27 cellular contexts compared by ENCODE assay signal in the genomic region with DNA sequence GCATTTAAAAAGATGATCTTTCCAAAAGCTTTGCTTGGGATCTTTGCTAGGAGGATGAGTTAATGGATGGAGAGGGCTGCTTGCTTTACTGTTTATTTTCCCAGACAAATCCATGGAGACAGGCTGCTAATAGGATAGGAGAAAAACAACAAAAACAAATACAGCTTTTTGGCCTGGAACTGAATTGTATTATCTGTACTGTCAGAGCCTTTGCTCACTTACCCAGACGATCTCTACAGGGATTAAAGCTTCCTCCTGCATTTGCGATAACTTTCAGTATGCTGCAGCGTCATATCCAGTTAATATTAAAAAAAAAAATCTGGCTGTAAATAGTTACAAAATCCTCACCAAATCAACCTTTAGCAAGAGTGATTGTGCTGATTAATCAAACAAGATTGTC.
"Had no signal": no experiment of that assay in that cellular context is flagged by ENCODE, and none has a peak within 500 bp of the region (broad histone marks: within the 10 kb centered on the region; RNA-seq: fewer than 3 reads in every experiment).

No MANE protein-coding gene starts in this region.

- H3K27ac Mint-ChIP-seq: activated CD4-positive, alpha-beta memory T cell treated with anti-CD3 and anti-CD28 coated beads, Interleukin-2, amount 10 ng/mL, durations not matched to agents 7 days and 5 days; activated CD4-positive, alpha-beta T cell treated with anti-CD3 and anti-CD28 coated beads, Interleukin-2, amount 10 ng/mL, durations not matched to agents 7 days and 5 days; activated T-cell treated with anti-CD3 and anti-CD28 coated beads, Interleukin-2, amount 50 U/mL, for 24 hours; dendritic cell treated with granulocyte-macrophage colony-stimulating factor and Interleukin-4, amounts not matched to agents 40 ng/mL and 50 ng/mL, for 4 days; naive B cell; T-helper 17 cell had no signal

- H3K27me3 ChIP-seq: breast epithelium, esophagus squamous epithelium, gastrocnemius medialis, ovary, spleen, suprapubic skin, tibial artery, upper lobe of right lung had no signal

- H3K36me3 ChIP-seq: breast epithelium, gastrocnemius medialis, ovary, prostate gland, suprapubic skin, upper lobe of right lung had no signal

- H3K4me1 ChIP-seq: breast epithelium, upper lobe of right lung had no signal

- H3K4me3 ChIP-seq: breast epithelium, esophagus squamous epithelium, gastrocnemius medialis, lung, ovary, prostate gland, spleen, suprapubic skin, tibial artery, upper lobe of right lung had no signal

- H3K27me3 Mint-ChIP-seq: activated CD4-positive, alpha-beta memory T cell treated with anti-CD3 and anti-CD28 coated beads, Interleukin-2, amount 10 ng/mL, durations not matched to agents 7 days and 5 days; activated CD4-positive, alpha-beta T cell treated with anti-CD3 and anti-CD28 coated beads, Interleukin-2, amount 10 ng/mL, durations not matched to agents 7 days and 5 days; activated T-cell treated with anti-CD3 and anti-CD28 coated beads, Interleukin-2, amount 50 U/mL, for 24 hours; central memory CD8-positive, alpha-beta T cell; dendritic cell treated with granulocyte-macrophage colony-stimulating factor and Interleukin-4, amounts not matched to agents 40 ng/mL and 50 ng/mL, for 4 days; naive B cell; T-helper 17 cell had no signal

- H3K9me3 ChIP-seq: gastrocnemius medialis, ovary, prostate gland, suprapubic skin, tibial artery, upper lobe of right lung had no signal

- H3K27ac ChIP-seq: breast epithelium, esophagus squamous epithelium, gastrocnemius medialis, ovary, prostate gland, spleen, suprapubic skin, tibial artery, upper lobe of right lung had no signal

- DNase-seq: activated CD4-positive, alpha-beta memory T cell treated with anti-CD3 and anti-CD28 coated beads, Interleukin-2, amount 10 ng/mL, durations not matched to agents 7 days and 5 days; activated CD4-positive, alpha-beta T cell treated with anti-CD3 and anti-CD28 coated beads for 1 hour; activated CD4-positive, alpha-beta T cell treated with anti-CD3 and anti-CD28 coated beads, Interleukin-2, amount 10 ng/mL, durations not matched to agents 7 days and 5 days; activated CD8-positive, alpha-beta memory T cell treated with anti-CD3 and anti-CD28 coated beads, Interleukin-2, amount 50 U/mL, for 48 hours; activated gamma-delta T cell; activated naive CD4-positive, alpha-beta T cell treated with anti-CD3 and anti-CD28 coated beads, Interleukin-2, amount 50 U/mL, for 16 hours; activated T-cell treated with anti-CD3 and anti-CD28 coated beads, Interleukin-2, amount 50 U/mL, for 24 hours; endodermal cell; esophagus squamous epithelium; gastrocnemius medialis; glutamatergic neuron; naive B cell; ovary; retina; spleen; stimulated activated naive CD4-positive, alpha-beta T cell; T-helper 17 cell; T1000; tibial artery; upper lobe of right lung had no signal

- ATAC-seq: gastrocnemius medialis, left lobe of liver, T-helper 17 cell had no signal

- H3K4me1 Mint-ChIP-seq: activated CD4-positive, alpha-beta memory T cell treated with anti-CD3 and anti-CD28 coated beads, Interleukin-2, amount 10 ng/mL, durations not matched to agents 7 days and 5 days; activated CD4-positive, alpha-beta T cell treated with anti-CD3 and anti-CD28 coated beads, Interleukin-2, amount 10 ng/mL, durations not matched to agents 7 days and 5 days; central memory CD8-positive, alpha-beta T cell; naive B cell; T-helper 17 cell had no signal

- H3K4me3 Mint-ChIP-seq: activated CD4-positive, alpha-beta memory T cell treated with anti-CD3 and anti-CD28 coated beads, Interleukin-2, amount 10 ng/mL, durations not matched to agents 7 days and 5 days; activated CD4-positive, alpha-beta T cell treated with anti-CD3 and anti-CD28 coated beads, Interleukin-2, amount 10 ng/mL, durations not matched to agents 7 days and 5 days; activated T-cell treated with anti-CD3 and anti-CD28 coated beads, Interleukin-2, amount 50 U/mL, for 24 hours; central memory CD8-positive, alpha-beta T cell; dendritic cell treated with granulocyte-macrophage colony-stimulating factor and Interleukin-4, amounts not matched to agents 40 ng/mL and 50 ng/mL, for 4 days; endodermal cell; naive B cell; T-helper 17 cell had no signal

- H3K9me3 Mint-ChIP-seq: central memory CD8-positive, alpha-beta T cell; endodermal cell had no signal
